In genomic region chr7:50594734-50595537, GRCh38 we compare ENCODE assay signal across 1 cellular context.
TF ChIP-seq lines count a peak whose summit lies in the region.

No MANE protein-coding gene starts in this region.

TF ChIP-seq in HepG2, 621 proteins besides CTCF, POLR2A, EP300 and RAD21 (continued from another document and continues in another):
- TF ChIP-seq, protein P1, sequence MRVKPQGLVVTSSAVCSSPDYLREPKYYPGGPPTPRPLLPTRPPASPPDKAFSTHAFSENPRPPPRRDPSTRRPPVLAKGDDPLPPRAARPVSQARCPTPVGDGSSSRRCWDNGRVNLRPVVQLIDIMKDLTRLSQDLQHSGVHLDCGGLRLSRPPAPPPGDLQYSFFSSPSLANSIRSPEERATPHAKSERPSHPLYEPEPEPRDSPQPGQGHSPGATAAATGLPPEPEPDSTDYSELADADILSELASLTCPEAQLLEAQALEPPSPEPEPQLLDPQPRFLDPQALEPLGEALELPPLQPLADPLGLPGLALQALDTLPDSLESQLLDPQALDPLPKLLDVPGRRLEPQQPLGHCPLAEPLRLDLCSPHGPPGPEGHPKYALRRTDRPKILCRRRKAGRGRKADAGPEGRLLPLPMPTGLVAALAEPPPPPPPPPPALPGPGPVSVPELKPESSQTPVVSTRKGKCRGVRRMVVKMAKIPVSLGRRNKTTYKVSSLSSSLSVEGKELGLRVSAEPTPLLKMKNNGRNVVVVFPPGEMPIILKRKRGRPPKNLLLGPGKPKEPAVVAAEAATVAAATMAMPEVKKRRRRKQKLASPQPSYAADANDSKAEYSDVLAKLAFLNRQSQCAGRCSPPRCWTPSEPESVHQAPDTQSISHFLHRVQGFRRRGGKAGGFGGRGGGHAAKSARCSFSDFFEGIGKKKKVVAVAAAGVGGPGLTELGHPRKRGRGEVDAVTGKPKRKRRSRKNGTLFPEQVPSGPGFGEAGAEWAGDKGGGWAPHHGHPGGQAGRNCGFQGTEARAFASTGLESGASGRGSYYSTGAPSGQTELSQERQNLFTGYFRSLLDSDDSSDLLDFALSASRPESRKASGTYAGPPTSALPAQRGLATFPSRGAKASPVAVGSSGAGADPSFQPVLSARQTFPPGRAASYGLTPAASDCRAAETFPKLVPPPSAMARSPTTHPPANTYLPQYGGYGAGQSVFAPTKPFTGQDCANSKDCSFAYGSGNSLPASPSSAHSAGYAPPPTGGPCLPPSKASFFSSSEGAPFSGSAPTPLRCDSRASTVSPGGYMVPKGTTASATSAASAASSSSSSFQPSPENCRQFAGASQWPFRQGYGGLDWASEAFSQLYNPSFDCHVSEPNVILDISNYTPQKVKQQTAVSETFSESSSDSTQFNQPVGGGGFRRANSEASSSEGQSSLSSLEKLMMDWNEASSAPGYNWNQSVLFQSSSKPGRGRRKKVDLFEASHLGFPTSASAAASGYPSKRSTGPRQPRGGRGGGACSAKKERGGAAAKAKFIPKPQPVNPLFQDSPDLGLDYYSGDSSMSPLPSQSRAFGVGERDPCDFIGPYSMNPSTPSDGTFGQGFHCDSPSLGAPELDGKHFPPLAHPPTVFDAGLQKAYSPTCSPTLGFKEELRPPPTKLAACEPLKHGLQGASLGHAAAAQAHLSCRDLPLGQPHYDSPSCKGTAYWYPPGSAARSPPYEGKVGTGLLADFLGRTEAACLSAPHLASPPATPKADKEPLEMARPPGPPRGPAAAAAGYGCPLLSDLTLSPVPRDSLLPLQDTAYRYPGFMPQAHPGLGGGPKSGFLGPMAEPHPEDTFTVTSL (CRISPR knock-in tag; IDR thresholded peaks at IDR 0.05; ENCODE audit: borderline replicate concordance), result peak; percentile 69; the same call in 1 of the 2 replicates
- TF ChIP-seq ZNF431 (CRISPR knock-in tag; IDR thresholded peaks at IDR 0.05; ENCODE audit: borderline replicate concordance, low read depth) (0 out of 2 replicates have a peak, but pooled peaks have one; percentile 33), MXD4 (CRISPR knock-in tag; IDR thresholded peaks at IDR 0.05) (peak; percentile 34; the same call in 1 of the 2 replicates), IRF1 (CRISPR knock-in tag; IDR thresholded peaks at IDR 0.05; ENCODE audit: low read depth) (no peak), BORCS8-MEF2B (CRISPR knock-in tag; IDR thresholded peaks at IDR 0.05) (peak; percentile 31; the same call in 1 of the 2 replicates), ZBTB49 (CRISPR knock-in tag; IDR thresholded peaks at IDR 0.05; ENCODE audit: borderline replicate concordance) (no peak), ZNF839 (CRISPR knock-in tag; IDR thresholded peaks at IDR 0.05; ENCODE audit: borderline replicate concordance) (no peak), KAT2B (IDR thresholded peaks at IDR 0.05; ENCODE audit: borderline replicate concordance, low read depth, low read length) (no peak), ZNF558 (CRISPR knock-in tag; IDR thresholded peaks at IDR 0.05; ENCODE audit: borderline replicate concordance) (0 out of 2 replicates have a peak, but pooled peaks have one; percentile 47), ARID2 (CRISPR knock-in tag; IDR thresholded peaks at IDR 0.05; ENCODE audit: borderline replicate concordance) (no peak), YEATS4 (CRISPR knock-in tag; IDR thresholded peaks at IDR 0.05; ENCODE audit: borderline replicate concordance) (peak; percentile 44; the same call in 1 of the 2 replicates), EHMT2 (IDR thresholded peaks at IDR 0.05; ENCODE audit: borderline replicate concordance, low read depth, low read length) (no peak), HES4 (CRISPR knock-in tag; IDR thresholded peaks at IDR 0.05; ENCODE audit: borderline replicate concordance) (no peak), KDM6A (CRISPR knock-in tag; IDR thresholded peaks at IDR 0.05; ENCODE audit: low read depth) (peak; percentile 58; the same call in 1 of the 2 replicates), KMT2A (CRISPR knock-in tag; IDR thresholded peaks at IDR 0.05) (no peak), KDM5A (IDR thresholded peaks at IDR 0.05; ENCODE audit: borderline replicate concordance, low read length) (no peak), MEF2D (CRISPR knock-in tag; IDR thresholded peaks at IDR 0.05) (peak; percentile 2; the same call in 1 of the 2 replicates), ATRX (CRISPR knock-in tag; IDR thresholded peaks at IDR 0.05; ENCODE audit: borderline replicate concordance) (no peak)
- TF ChIP-seq, protein P2, sequence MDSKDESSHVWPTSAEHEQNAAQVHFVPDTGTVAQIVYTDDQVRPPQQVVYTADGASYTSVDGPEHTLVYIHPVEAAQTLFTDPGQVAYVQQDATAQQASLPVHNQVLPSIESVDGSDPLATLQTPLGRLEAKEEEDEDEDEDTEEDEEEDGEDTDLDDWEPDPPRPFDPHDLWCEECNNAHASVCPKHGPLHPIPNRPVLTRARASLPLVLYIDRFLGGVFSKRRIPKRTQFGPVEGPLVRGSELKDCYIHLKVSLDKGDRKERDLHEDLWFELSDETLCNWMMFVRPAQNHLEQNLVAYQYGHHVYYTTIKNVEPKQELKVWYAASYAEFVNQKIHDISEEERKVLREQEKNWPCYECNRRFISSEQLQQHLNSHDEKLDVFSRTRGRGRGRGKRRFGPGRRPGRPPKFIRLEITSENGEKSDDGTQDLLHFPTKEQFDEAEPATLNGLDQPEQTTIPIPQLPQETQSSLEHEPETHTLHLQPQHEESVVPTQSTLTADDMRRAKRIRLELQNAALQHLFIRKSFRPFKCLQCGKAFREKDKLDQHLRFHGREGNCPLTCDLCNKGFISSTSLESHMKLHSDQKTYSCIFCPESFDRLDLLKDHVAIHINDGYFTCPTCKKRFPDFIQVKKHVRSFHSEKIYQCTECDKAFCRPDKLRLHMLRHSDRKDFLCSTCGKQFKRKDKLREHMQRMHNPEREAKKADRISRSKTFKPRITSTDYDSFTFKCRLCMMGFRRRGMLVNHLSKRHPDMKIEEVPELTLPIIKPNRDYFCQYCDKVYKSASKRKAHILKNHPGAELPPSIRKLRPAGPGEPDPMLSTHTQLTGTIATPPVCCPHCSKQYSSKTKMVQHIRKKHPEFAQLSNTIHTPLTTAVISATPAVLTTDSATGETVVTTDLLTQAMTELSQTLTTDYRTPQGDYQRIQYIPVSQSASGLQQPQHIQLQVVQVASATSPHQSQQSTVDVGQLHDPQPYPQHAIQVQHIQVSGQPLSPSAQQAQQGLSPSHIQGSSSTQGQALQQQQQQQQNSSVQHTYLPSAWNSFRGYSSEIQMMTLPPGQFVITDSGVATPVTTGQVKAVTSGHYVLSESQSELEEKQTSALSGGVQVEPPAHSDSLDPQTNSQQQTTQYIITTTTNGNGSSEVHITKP (CRISPR knock-in tag; IDR thresholded peaks at IDR 0.05; ENCODE audit: low read depth), result 0 out of 2 replicates have a peak, but pooled peaks have one; percentile 18
- TF ChIP-seq, protein P3, sequence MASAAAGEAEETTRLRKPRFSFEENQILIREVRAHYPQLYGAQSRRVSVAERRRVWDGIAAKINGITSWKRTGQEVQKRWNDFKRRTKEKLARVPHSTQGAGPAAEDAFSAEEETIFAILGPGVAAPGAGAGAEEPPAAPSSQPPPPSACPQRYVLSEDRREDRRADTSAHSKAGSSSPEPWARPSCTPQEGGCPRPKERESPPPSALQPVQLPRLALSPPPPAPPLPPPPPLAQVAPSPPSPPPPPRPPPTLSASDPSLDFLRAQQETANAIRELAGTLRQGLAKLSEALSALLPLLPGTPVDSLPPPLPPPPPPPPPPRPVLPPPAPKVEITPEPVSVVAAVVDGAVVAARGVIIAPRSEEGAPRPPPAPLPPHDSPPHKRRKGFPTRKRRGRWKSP (CRISPR knock-in tag; IDR thresholded peaks at IDR 0.05), result no peak
- TF ChIP-seq, protein P4, sequence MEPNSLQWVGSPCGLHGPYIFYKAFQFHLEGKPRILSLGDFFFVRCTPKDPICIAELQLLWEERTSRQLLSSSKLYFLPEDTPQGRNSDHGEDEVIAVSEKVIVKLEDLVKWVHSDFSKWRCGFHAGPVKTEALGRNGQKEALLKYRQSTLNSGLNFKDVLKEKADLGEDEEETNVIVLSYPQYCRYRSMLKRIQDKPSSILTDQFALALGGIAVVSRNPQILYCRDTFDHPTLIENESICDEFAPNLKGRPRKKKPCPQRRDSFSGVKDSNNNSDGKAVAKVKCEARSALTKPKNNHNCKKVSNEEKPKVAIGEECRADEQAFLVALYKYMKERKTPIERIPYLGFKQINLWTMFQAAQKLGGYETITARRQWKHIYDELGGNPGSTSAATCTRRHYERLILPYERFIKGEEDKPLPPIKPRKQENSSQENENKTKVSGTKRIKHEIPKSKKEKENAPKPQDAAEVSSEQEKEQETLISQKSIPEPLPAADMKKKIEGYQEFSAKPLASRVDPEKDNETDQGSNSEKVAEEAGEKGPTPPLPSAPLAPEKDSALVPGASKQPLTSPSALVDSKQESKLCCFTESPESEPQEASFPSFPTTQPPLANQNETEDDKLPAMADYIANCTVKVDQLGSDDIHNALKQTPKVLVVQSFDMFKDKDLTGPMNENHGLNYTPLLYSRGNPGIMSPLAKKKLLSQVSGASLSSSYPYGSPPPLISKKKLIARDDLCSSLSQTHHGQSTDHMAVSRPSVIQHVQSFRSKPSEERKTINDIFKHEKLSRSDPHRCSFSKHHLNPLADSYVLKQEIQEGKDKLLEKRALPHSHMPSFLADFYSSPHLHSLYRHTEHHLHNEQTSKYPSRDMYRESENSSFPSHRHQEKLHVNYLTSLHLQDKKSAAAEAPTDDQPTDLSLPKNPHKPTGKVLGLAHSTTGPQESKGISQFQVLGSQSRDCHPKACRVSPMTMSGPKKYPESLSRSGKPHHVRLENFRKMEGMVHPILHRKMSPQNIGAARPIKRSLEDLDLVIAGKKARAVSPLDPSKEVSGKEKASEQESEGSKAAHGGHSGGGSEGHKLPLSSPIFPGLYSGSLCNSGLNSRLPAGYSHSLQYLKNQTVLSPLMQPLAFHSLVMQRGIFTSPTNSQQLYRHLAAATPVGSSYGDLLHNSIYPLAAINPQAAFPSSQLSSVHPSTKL (CRISPR knock-in tag; IDR thresholded peaks at IDR 0.05), result peak; percentile 81
- TF ChIP-seq, protein P5, sequence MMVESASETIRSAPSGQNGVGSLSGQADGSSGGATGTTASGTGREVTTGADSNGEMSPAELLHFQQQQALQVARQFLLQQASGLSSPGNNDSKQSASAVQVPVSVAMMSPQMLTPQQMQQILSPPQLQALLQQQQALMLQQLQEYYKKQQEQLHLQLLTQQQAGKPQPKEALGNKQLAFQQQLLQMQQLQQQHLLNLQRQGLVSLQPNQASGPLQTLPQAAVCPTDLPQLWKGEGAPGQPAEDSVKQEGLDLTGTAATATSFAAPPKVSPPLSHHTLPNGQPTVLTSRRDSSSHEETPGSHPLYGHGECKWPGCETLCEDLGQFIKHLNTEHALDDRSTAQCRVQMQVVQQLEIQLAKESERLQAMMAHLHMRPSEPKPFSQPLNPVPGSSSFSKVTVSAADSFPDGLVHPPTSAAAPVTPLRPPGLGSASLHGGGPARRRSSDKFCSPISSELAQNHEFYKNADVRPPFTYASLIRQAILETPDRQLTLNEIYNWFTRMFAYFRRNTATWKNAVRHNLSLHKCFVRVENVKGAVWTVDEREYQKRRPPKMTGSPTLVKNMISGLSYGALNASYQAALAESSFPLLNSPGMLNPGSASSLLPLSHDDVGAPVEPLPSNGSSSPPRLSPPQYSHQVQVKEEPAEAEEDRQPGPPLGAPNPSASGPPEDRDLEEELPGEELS (CRISPR knock-in tag; IDR thresholded peaks at IDR 0.05), result peak; percentile 36; the same call in 1 of the 2 replicates
- TF ChIP-seq, protein P6, sequence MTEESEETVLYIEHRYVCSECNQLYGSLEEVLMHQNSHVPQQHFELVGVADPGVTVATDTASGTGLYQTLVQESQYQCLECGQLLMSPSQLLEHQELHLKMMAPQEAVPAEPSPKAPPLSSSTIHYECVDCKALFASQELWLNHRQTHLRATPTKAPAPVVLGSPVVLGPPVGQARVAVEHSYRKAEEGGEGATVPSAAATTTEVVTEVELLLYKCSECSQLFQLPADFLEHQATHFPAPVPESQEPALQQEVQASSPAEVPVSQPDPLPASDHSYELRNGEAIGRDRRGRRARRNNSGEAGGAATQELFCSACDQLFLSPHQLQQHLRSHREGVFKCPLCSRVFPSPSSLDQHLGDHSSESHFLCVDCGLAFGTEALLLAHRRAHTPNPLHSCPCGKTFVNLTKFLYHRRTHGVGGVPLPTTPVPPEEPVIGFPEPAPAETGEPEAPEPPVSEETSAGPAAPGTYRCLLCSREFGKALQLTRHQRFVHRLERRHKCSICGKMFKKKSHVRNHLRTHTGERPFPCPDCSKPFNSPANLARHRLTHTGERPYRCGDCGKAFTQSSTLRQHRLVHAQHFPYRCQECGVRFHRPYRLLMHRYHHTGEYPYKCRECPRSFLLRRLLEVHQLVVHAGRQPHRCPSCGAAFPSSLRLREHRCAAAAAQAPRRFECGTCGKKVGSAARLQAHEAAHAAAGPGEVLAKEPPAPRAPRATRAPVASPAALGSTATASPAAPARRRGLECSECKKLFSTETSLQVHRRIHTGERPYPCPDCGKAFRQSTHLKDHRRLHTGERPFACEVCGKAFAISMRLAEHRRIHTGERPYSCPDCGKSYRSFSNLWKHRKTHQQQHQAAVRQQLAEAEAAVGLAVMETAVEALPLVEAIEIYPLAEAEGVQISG (CRISPR knock-in tag; IDR thresholded peaks at IDR 0.05), result 0 out of 2 replicates have a peak, but pooled peaks have one; percentile 53
- TF ChIP-seq, protein P7, sequence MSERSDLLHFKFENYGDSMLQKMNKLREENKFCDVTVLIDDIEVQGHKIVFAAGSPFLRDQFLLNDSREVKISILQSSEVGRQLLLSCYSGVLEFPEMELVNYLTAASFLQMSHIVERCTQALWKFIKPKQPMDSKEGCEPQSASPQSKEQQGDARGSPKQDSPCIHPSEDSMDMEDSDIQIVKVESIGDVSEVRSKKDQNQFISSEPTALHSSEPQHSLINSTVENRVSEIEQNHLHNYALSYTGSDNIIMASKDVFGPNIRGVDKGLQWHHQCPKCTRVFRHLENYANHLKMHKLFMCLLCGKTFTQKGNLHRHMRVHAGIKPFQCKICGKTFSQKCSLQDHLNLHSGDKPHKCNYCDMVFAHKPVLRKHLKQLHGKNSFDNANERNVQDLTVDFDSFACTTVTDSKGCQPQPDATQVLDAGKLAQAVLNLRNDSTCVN (CRISPR knock-in tag; IDR thresholded peaks at IDR 0.05; ENCODE audit: borderline replicate concordance), result peak; percentile 69; the same call in 1 of the 2 replicates
